17 cellular contexts compared by ENCODE assay signal in genomic region chr18:79685971-79686370, GRCh38. TPM values are rescaled to one million over a fixed set of nuclear protein-coding genes. Genes with fewer than 3 reads are reported as not detected.
DNase-seq lines count a peak whose midpoint lies in the region; ATAC-seq and TF ChIP-seq lines count a peak whose summit lies in the region.
"Had no signal": no experiment of that assay in that cellular context is flagged by ENCODE, and none has a peak within 500 bp of the region (broad histone marks: within the 10 kb centered on the region; RNA-seq: fewer than 3 reads in every experiment).

No MANE protein-coding gene starts in this region.

- intact Hi-C loops in activated T-helper 2 cell treated with anti-CD3 and anti-CD28 coated beads, Interferon-gamma antibody, Interleukin-2, Interleukin-4, amounts not matched to agents 10 μg/mL and 5 μg/mL and 100 μg/mL, durations not matched to agents 14 hours and 24 hours and 36 hours (cut with micrococcal nuclease) = loop anchor here (10.0 kb wide), 1 partner anchor 209 kb away; no protein-coding TSS in a partner anchor

- peak overlapping the region; percentile 20 for H3K4me3 Mint-ChIP-seq in T-helper 1 cell treated with Interleukin-12 subunit alpha and Interleukin-12 subunit beta and Interleukin-4 antibody, amounts not matched to agents 30 μg/mL and 1 μg/mL, for 36 hours
- peak overlapping the region; percentile 23 for H3K4me3 Mint-ChIP-seq in activated naive CD4-positive, alpha-beta T cell treated with anti-CD3 and anti-CD28 coated beads, Interleukin-2, amount 50 U/mL, for 24 hours
- H3K4me3 Mint-ChIP-seq in activated T-helper 2 cell treated with anti-CD3 and anti-CD28 coated beads, Interferon-gamma antibody, Interleukin-2, Interleukin-4, amounts not matched to agents 10 μg/mL and 5 μg/mL and 100 μg/mL, durations not matched to agents 14 hours and 24 hours and 36 hours (ENCODE audit: low read depth) = peak overlapping the region; percentile 3

- peaks cover 9% of the 10 kb centered on the region for H3K4me1 ChIP-seq in parathyroid adenoma
- H3K4me1 ChIP-seq: Caco-2 had no signal

- no peaks in the 10 kb centered on the region for H3K9me3 ChIP-seq in parathyroid adenoma (ENCODE audit: control insufficient read depth, low read length)
- H3K9me3 ChIP-seq: Caco-2, Peyer's patch had no signal

- no peaks in the 10 kb centered on the region for H3K9me3 Mint-ChIP-seq in T-helper 1 cell treated with Interleukin-12 subunit alpha and Interleukin-12 subunit beta and Interleukin-4 antibody, amounts not matched to agents 30 μg/mL and 1 μg/mL, for 36 hours
- no peaks in the 10 kb centered on the region for H3K9me3 Mint-ChIP-seq in activated naive CD4-positive, alpha-beta T cell treated with anti-CD3 and anti-CD28 coated beads, Interleukin-2, amount 50 U/mL, for 24 hours
- no peaks in the 10 kb centered on the region for H3K9me3 Mint-ChIP-seq in activated naive CD4-positive, alpha-beta T cell treated with anti-CD3 and anti-CD28 coated beads, Interleukin-2, amount 50 U/mL, for 72 hours
- no peaks in the 10 kb centered on the region for H3K9me3 Mint-ChIP-seq in activated T-helper 2 cell treated with anti-CD3 and anti-CD28 coated beads, Interferon-gamma antibody, Interleukin-2, Interleukin-4, amounts not matched to agents 10 μg/mL and 5 μg/mL and 100 μg/mL, durations not matched to agents 14 hours and 24 hours and 36 hours

- no peaks in the 10 kb centered on the region for H3K27me3 Mint-ChIP-seq in T-helper 1 cell treated with Interleukin-12 subunit alpha and Interleukin-12 subunit beta and Interleukin-4 antibody, amounts not matched to agents 30 μg/mL and 1 μg/mL, for 36 hours (ENCODE audit: low read depth)
- H3K27me3 Mint-ChIP-seq in activated naive CD4-positive, alpha-beta T cell treated with anti-CD3 and anti-CD28 coated beads, Interleukin-2, amount 50 U/mL, for 24 hours = no peaks in the 10 kb centered on the region
- H3K27me3 Mint-ChIP-seq in activated T-helper 2 cell treated with anti-CD3 and anti-CD28 coated beads, Interferon-gamma antibody, Interleukin-2, Interleukin-4, amounts not matched to agents 10 μg/mL and 5 μg/mL and 100 μg/mL, durations not matched to agents 14 hours and 24 hours and 36 hours (ENCODE audit: low read depth) = no peaks in the 10 kb centered on the region

- no peak overlapping the region for H3K4me3 ChIP-seq in parathyroid adenoma (ENCODE audit: low read depth, low read length)
- H3K4me3 ChIP-seq: GM23248, K562, Peyer's patch had no signal

- no peaks in the 10 kb centered on the region for H3K36me3 ChIP-seq in parathyroid adenoma (ENCODE audit: control insufficient read depth, insufficient read depth, low read length)

- no peak for DNase-seq in T-helper 1 cell
- no peak for DNase-seq in activated naive CD4-positive, alpha-beta T cell treated with anti-CD3 and anti-CD28 coated beads, Interleukin-2, amount 50 U/mL, for 72 hours (ENCODE audit: low spot score in 2 of 2)
- no peak for DNase-seq in activated T-helper 2 cell treated with anti-CD3 and anti-CD28 coated beads, Interferon-gamma antibody, Interleukin-2, Interleukin-4, amounts not matched to agents 10 μg/mL and 5 μg/mL and 100 μg/mL, durations not matched to agents 14 hours and 24 hours and 36 hours (ENCODE audit: low spot score)
- DNase-seq in NCI-H82 treated with DMSO at 0.1 percent for 48 hours (lab: John Stamatoyannopoulos, UW; ENCODE audit: unreplicated experiment) = no peak
- DNase-seq: Caco-2, GM23248, NCI-H1436 treated with DMSO at 0.1 percent for 48 hours, NCI-H2081, NCI-H510A treated with DMSO at 0.1 percent for 48 hours, Right ventricle myocardium superior had no signal

- H3K79me2 ChIP-seq in parathyroid adenoma = peaks cover 77% of the 10 kb centered on the region

- no peak for ATAC-seq in activated naive CD4-positive, alpha-beta T cell treated with anti-CD3 and anti-CD28 coated beads, Interleukin-2, amount 50 U/mL, for 72 hours
- no peak for ATAC-seq in HG02642 (IDR thresholded peaks at IDR 0.05; ENCODE audit: poor library complexity, unreplicated experiment)
- ATAC-seq: K562 had no signal

- H3K36me3 Mint-ChIP-seq in T-helper 1 cell treated with Interleukin-12 subunit alpha and Interleukin-12 subunit beta and Interleukin-4 antibody, amounts not matched to agents 30 μg/mL and 1 μg/mL, for 36 hours (ENCODE audit: low read depth) = peaks cover 15% of the 10 kb centered on the region
- H3K36me3 Mint-ChIP-seq in activated naive CD4-positive, alpha-beta T cell treated with anti-CD3 and anti-CD28 coated beads, Interleukin-2, amount 50 U/mL, for 24 hours = peaks cover 3% of the 10 kb centered on the region
- peaks cover 17 to 46% of the 10 kb centered on the region in 2 donors for H3K36me3 Mint-ChIP-seq in activated naive CD4-positive, alpha-beta T cell treated with anti-CD3 and anti-CD28 coated beads, Interleukin-2, amount 50 U/mL, for 72 hours
- H3K36me3 Mint-ChIP-seq in activated T-helper 2 cell treated with anti-CD3 and anti-CD28 coated beads, Interferon-gamma antibody, Interleukin-2, Interleukin-4, amounts not matched to agents 10 μg/mL and 5 μg/mL and 100 μg/mL, durations not matched to agents 14 hours and 24 hours and 36 hours (ENCODE audit: low read depth) = peaks cover 56% of the 10 kb centered on the region

- no peaks in the 10 kb centered on the region for H3K27me3 ChIP-seq in parathyroid adenoma (ENCODE audit: control insufficient read depth, insufficient read depth, low read length)
- H3K27me3 ChIP-seq: Peyer's patch had no signal

- H3K4me2 ChIP-seq in parathyroid adenoma (ENCODE audit: low read length) = peak overlapping the region; percentile 11

- peaks cover 61% of the 10 kb centered on the region for H3K4me1 Mint-ChIP-seq in T-helper 1 cell treated with Interleukin-12 subunit alpha and Interleukin-12 subunit beta and Interleukin-4 antibody, amounts not matched to agents 30 μg/mL and 1 μg/mL, for 36 hours (ENCODE audit: low read depth)
- H3K4me1 Mint-ChIP-seq in activated naive CD4-positive, alpha-beta T cell treated with anti-CD3 and anti-CD28 coated beads, Interleukin-2, amount 50 U/mL, for 24 hours = peaks cover 73% of the 10 kb centered on the region
- H3K4me1 Mint-ChIP-seq in activated T-helper 2 cell treated with anti-CD3 and anti-CD28 coated beads, Interferon-gamma antibody, Interleukin-2, Interleukin-4, amounts not matched to agents 10 μg/mL and 5 μg/mL and 100 μg/mL, durations not matched to agents 14 hours and 24 hours and 36 hours (ENCODE audit: low read depth) = peaks cover 58% of the 10 kb centered on the region

- H3K27ac ChIP-seq in parathyroid adenoma = no peak overlapping the region
- H3K27ac ChIP-seq: 22Rv1, GM23248, Peyer's patch had no signal

- H3K27ac Mint-ChIP-seq in T-helper 1 cell treated with Interleukin-12 subunit alpha and Interleukin-12 subunit beta and Interleukin-4 antibody, amounts not matched to agents 30 μg/mL and 1 μg/mL, for 36 hours = peak overlapping the region; percentile 6
- peak overlapping the region; percentile 32 for H3K27ac Mint-ChIP-seq in activated naive CD4-positive, alpha-beta T cell treated with anti-CD3 and anti-CD28 coated beads, Interleukin-2, amount 50 U/mL, for 24 hours
- no peak overlapping the region for H3K27ac Mint-ChIP-seq in activated naive CD4-positive, alpha-beta T cell treated with anti-CD3 and anti-CD28 coated beads, Interleukin-2, amount 50 U/mL, for 72 hours
- peak overlapping the region; percentile 48 for H3K27ac Mint-ChIP-seq in activated T-helper 2 cell treated with anti-CD3 and anti-CD28 coated beads, Interferon-gamma antibody, Interleukin-2, Interleukin-4, amounts not matched to agents 10 μg/mL and 5 μg/mL and 100 μg/mL, durations not matched to agents 14 hours and 24 hours and 36 hours

- no peak for TF ChIP-seq CTCF in parathyroid adenoma (IDR thresholded peaks at IDR 0.05)

- H3K9ac ChIP-seq in parathyroid adenoma = no peak overlapping the region
- H3K9ac ChIP-seq: GM23248 had no signal

- no peak overlapping the region for H2AFZ ChIP-seq in parathyroid adenoma
- H2AFZ ChIP-seq: GM23248 had no signal

RNA-seq across cellular contexts. Expression of gene CTDP1, which starts 6.4 kb away (rescaled TPM):
- 10 to 100 TPM; 37.5 to 81.4 TPM for total RNA-seq in activated naive CD4-positive, alpha-beta T cell treated with anti-CD3 and anti-CD28 coated beads, Interleukin-2, amount 50 U/mL, for 72 hours
- total RNA-seq in activated T-helper 2 cell treated with anti-CD3 and anti-CD28 coated beads, Interferon-gamma antibody, Interleukin-2, Interleukin-4, amounts not matched to agents 10 μg/mL and 5 μg/mL and 100 μg/mL, durations not matched to agents 14 hours and 24 hours and 36 hours = 42.0 and 43.3 TPM in 2 replicates

Comparison
In these comparisons a context has a peak if more than half of its experiments do, and no peak if none do; other contexts are left out.
1. H3K27ac Mint-ChIP-seq: peak in T-helper 1 cell treated with Interleukin-12 subunit alpha and Interleukin-12 subunit beta and Interleukin-4 antibody, amounts not matched to agents 30 μg/mL and 1 μg/mL, for 36 hours (single experiment), activated naive CD4-positive, alpha-beta T cell treated with anti-CD3 and anti-CD28 coated beads, Interleukin-2, amount 50 U/mL, for 24 hours (single experiment) and activated T-helper 2 cell treated with anti-CD3 and anti-CD28 coated beads, Interferon-gamma antibody, Interleukin-2, Interleukin-4, amounts not matched to agents 10 μg/mL and 5 μg/mL and 100 μg/mL, durations not matched to agents 14 hours and 24 hours and 36 hours (single experiment); none in activated naive CD4-positive, alpha-beta T cell treated with anti-CD3 and anti-CD28 coated beads, Interleukin-2, amount 50 U/mL, for 72 hours (0 of 2).
2. Peak in every context shown above with its lines, with median percentiles within 50 percentile points of each other: H3K4me3 Mint-ChIP-seq.